ENCODE assay signal across 31 cellular contexts in genomic region chr20:11949711-11950110, GRCh38.
"Had no signal": no experiment of that assay in that cellular context is flagged by ENCODE, and none has a peak within 500 bp of the region (broad histone marks: within the 10 kb centered on the region; RNA-seq: fewer than 3 reads in every experiment).

No MANE protein-coding gene starts in this region.

- H3K4me1 Mint-ChIP-seq: natural killer cell; nephron; neural progenitor cell; stimulated activated memory B cell treated with anti-CD40 and anti-IgM and Interleukin-4, amounts not matched to agents 10 μg/mL and 1 μg/mL and 100 μg/mL, for 72 hours; stimulated activated naive CD8-positive, alpha-beta T cell treated with anti-CD3 and anti-CD28 coated beads, Interleukin-15, amount 100 ng/mL, for 72 hours had no signal

- H3K4me3 Mint-ChIP-seq: natural killer cell; nephron; neural progenitor cell; stimulated activated memory B cell treated with anti-CD40 and anti-IgM and Interleukin-4, amounts not matched to agents 10 μg/mL and 1 μg/mL and 100 μg/mL, for 72 hours; stimulated activated naive CD8-positive, alpha-beta T cell treated with anti-CD3 and anti-CD28 coated beads, Interleukin-15, amount 100 ng/mL, for 72 hours had no signal

- FAIRE-seq: urothelium cell line had no signal

- H3K36me3 ChIP-seq: neural progenitor cell, ovary, right lobe of liver, sigmoid colon, spleen, suprapubic skin, tibial artery, upper lobe of left lung, vagina had no signal

- ATAC-seq: natural killer cell; psoas muscle; right cardiac atrium; right lobe of liver; stimulated activated memory B cell treated with anti-CD40 and anti-IgM and Interleukin-4, amounts not matched to agents 10 μg/mL and 1 μg/mL and 100 μg/mL, for 72 hours; stimulated activated naive CD8-positive, alpha-beta T cell treated with anti-CD3 and anti-CD28 coated beads, Interleukin-15, amount 100 ng/mL, for 72 hours; stimulated activated naive CD8-positive, alpha-beta T cell treated with anti-CD3 and anti-CD28 coated beads, Interleukin-15, Interleukin-2, amounts not matched to agents 100 U/mL and 50 U/mL, for 24 hours had no signal

- H3K9ac ChIP-seq: neural progenitor cell, parathyroid adenoma had no signal

- H3K9me3 Mint-ChIP-seq: nephron had no signal

- H3K27ac Mint-ChIP-seq: natural killer cell; nephron; neural progenitor cell; progenitor cell of endocrine pancreas; stimulated activated memory B cell treated with anti-CD40 and anti-IgM and Interleukin-4, amounts not matched to agents 10 μg/mL and 1 μg/mL and 100 μg/mL, for 72 hours; stimulated activated naive CD8-positive, alpha-beta T cell treated with anti-CD3 and anti-CD28 coated beads, Interleukin-15, amount 100 ng/mL, for 72 hours had no signal

- H3K4me1 ChIP-seq: neural progenitor cell, parathyroid adenoma, psoas muscle, right lobe of liver, sigmoid colon, spleen, suprapubic skin, testis, tibial artery, upper lobe of left lung, vagina had no signal

- H3K4me3 ChIP-seq: neural progenitor cell, ovary, psoas muscle, right lobe of liver, sigmoid colon, smooth muscle cell, spleen, suprapubic skin, testis, tibial artery, upper lobe of left lung, vagina had no signal

- H3K36me3 Mint-ChIP-seq: natural killer cell; stimulated activated memory B cell treated with anti-CD40 and anti-IgM and Interleukin-4, amounts not matched to agents 10 μg/mL and 1 μg/mL and 100 μg/mL, for 72 hours had no signal

- H3K27ac ChIP-seq: neural progenitor cell, ovary, parathyroid adenoma, psoas muscle, right lobe of liver, sigmoid colon, spleen, suprapubic skin, testis, tibial artery, upper lobe of left lung, vagina had no signal

- H3K9me3 ChIP-seq: ovary, psoas muscle, right lobe of liver, sigmoid colon, suprapubic skin, testis, tibial artery, upper lobe of left lung, vagina had no signal

- DNase-seq: natural killer cell; occipital lobe; ovary; posterior cingulate gyrus; psoas muscle; right cardiac atrium; right lobe of liver; sigmoid colon; spleen; stimulated activated CD4-positive, alpha-beta T cell treated with anti-CD3 and anti-CD28 coated beads, Interleukin-12 subunit alpha, Interleukin-12 subunit beta, amount 100 ng/mL, for 4 hours; stimulated activated CD4-positive, alpha-beta T cell treated with anti-CD3 and anti-CD28 coated beads, Interleukin-1b, Interleukin-23, amount 100 ng/mL, for 48 hours; stimulated activated CD4-positive, alpha-beta T cell treated with anti-CD3 and anti-CD28 coated beads, Interleukin-4, amount 100 ng/mL, for 1 hour; stimulated activated CD4-positive, alpha-beta T cell treated with anti-CD3 and anti-CD28 coated beads, Interleukin-4, amount 100 ng/mL, for 4 hours; stimulated activated CD8-positive, alpha-beta memory T cell treated with anti-CD3 and anti-CD28 coated beads, Interleukin-4, amount 100 ng/mL, for 48 hours; stimulated activated naive CD4-positive, alpha-beta T cell; stimulated activated naive CD8-positive, alpha-beta T cell treated with anti-CD3 and anti-CD28 coated beads, Interleukin-15, amount 100 ng/mL, for 72 hours; stimulated activated naive CD8-positive, alpha-beta T cell treated with anti-CD3 and anti-CD28 coated beads, Interleukin-15, Interleukin-2, amounts not matched to agents 100 U/mL and 50 U/mL, for 24 hours; substantia nigra; testis; tibial artery; trophoblast cell; upper lobe of left lung had no signal

- H3K27me3 Mint-ChIP-seq: progenitor cell of endocrine pancreas; stimulated activated memory B cell treated with anti-CD40 and anti-IgM and Interleukin-4, amounts not matched to agents 10 μg/mL and 1 μg/mL and 100 μg/mL, for 72 hours; stimulated activated naive CD8-positive, alpha-beta T cell treated with anti-CD3 and anti-CD28 coated beads, Interleukin-15, amount 100 ng/mL, for 72 hours had no signal

- H3K27me3 ChIP-seq: neural progenitor cell, ovary, right lobe of liver, sigmoid colon, spleen, suprapubic skin, testis, tibial artery, upper lobe of left lung, vagina had no signal
